14 cellular contexts compared by ENCODE assay signal in the genomic region with DNA sequence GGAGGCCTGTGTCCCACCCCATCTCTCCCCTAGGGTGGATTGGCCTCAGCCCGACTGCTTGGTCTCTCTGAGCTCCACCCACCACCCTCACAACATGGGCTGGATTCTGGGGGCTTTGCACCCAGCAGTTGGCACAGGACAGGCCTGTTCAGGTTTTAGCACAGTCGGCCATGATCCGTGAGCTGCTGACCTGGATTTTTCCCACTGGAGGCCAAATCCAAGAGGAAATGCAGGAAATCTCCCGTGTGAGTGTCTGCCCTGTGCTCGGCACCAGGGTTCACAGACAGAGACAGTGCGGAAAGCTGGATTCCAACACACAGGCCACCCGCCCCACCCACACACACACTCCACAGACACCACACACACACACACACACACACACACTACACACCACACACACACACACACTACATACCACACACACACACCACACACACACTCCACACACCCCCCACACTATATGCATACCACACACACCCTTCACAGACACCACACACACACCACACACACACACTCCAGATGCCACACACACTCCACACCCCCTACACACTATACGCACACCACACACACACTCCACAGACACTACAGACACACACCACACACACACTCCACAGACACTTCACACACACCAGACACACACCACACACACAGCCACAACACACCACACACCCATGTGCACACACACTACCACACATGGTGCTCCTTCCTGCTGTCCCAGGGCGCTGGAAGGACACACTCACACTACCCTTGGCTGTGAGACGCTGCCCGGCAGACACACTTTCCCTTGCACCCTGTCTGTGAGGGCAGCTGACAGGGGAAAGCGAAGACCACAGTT. TPM values are rescaled to one million over a fixed set of nuclear protein-coding genes. Genes with fewer than 3 reads are reported as not detected.
DNase-seq lines count a peak whose midpoint lies in the region; ATAC-seq and TF ChIP-seq lines count a peak whose summit lies in the region.
"Had no signal": no experiment of that assay in that cellular context is flagged by ENCODE, and none has a peak within 500 bp of the region (broad histone marks: within the 10 kb centered on the region; RNA-seq: fewer than 3 reads in every experiment).

No MANE protein-coding gene starts in this region.

- no peak overlapping the region for H3K4me3 Mint-ChIP-seq in activated CD4-positive, alpha-beta T cell treated with anti-CD3 and anti-CD28 coated beads for 36 hours
- no peak overlapping the region for H3K4me3 Mint-ChIP-seq in activated CD4-positive, alpha-beta T cell treated with anti-CD3 and anti-CD28 coated beads, Interleukin-2, amount 10 ng/mL, durations not matched to agents 7 days and 5 days
- H3K4me3 Mint-ChIP-seq in dendritic cell treated with granulocyte-macrophage colony-stimulating factor and Interleukin-4, amounts not matched to agents 40 ng/mL and 50 ng/mL, for 4 days = no peak overlapping the region
- H3K4me3 Mint-ChIP-seq: type B pancreatic cell had no signal

- H3K36me3 Mint-ChIP-seq in activated CD4-positive, alpha-beta T cell treated with anti-CD3 and anti-CD28 coated beads for 36 hours (ENCODE audit: low read depth) = peaks cover 50% of the 10 kb centered on the region
- peaks cover 68% of the 10 kb centered on the region for H3K36me3 Mint-ChIP-seq in activated CD4-positive, alpha-beta T cell treated with anti-CD3 and anti-CD28 coated beads, Interleukin-2, amount 10 ng/mL, durations not matched to agents 7 days and 5 days (ENCODE audit: low read depth)
- peaks cover 72% of the 10 kb centered on the region for H3K36me3 Mint-ChIP-seq in dendritic cell treated with granulocyte-macrophage colony-stimulating factor and Interleukin-4, amounts not matched to agents 40 ng/mL and 50 ng/mL, for 4 days (ENCODE audit: low read depth)

- peaks cover 56% of the 10 kb centered on the region for H3K4me1 ChIP-seq in parathyroid adenoma

- no peak for TF ChIP-seq CTCF in NB4 (IDR thresholded peaks at IDR 0.05; ENCODE audit: low read depth, low read length)
- no peak for TF ChIP-seq CTCF in parathyroid adenoma (IDR thresholded peaks at IDR 0.05)

- no peak for ATAC-seq in activated CD4-positive, alpha-beta T cell treated with anti-CD3 and anti-CD28 coated beads for 36 hours

- no peak overlapping the region for H3K4me3 ChIP-seq in NB4 (ENCODE audit: low read depth, low read length)
- no peak overlapping the region for H3K4me3 ChIP-seq in parathyroid adenoma (ENCODE audit: low read depth, low read length)
- no peak overlapping the region for H3K4me3 ChIP-seq in H7 (ENCODE audit: insufficient read depth, low read depth, low read length)

- TF ChIP-seq POLR2A in NB4 (IDR thresholded peaks at IDR 0.05; ENCODE audit: extremely low read depth, insufficient read length) = peak; percentile 16

- intact Hi-C loops in activated CD4-positive, alpha-beta T cell treated with anti-CD3 and anti-CD28 coated beads for 36 hours (cut with DNase I, micrococcal nuclease) = no loop called here
- intact Hi-C loops in dendritic cell treated with granulocyte-macrophage colony-stimulating factor and Interleukin-4, amounts not matched to agents 40 ng/mL and 50 ng/mL, for 4 days (cut with micrococcal nuclease) = loop anchor here (10.0 kb wide), 1 partner anchor 624 kb away; the partner anchor contains the start of gene ZNF516

- CTCF ChIA-PET in activated CD4-positive, alpha-beta T cell treated with anti-CD3 and anti-CD28 coated beads for 36 hours (lab: Charles Lee) = interaction anchor here (0.7 kb wide), 1 partner anchor 27 kb away, joined by 3 read pairs; no protein-coding TSS in a partner anchor
- CTCF ChIA-PET in activated CD4-positive, alpha-beta T cell treated with anti-CD3 and anti-CD28 coated beads, Interleukin-2, amount 10 ng/mL, durations not matched to agents 7 days and 5 days (lab: Charles Lee) = no interaction called here

- no peaks in the 10 kb centered on the region for H3K27me3 Mint-ChIP-seq in activated CD4-positive, alpha-beta T cell treated with anti-CD3 and anti-CD28 coated beads for 36 hours
- H3K27me3 Mint-ChIP-seq in activated CD4-positive, alpha-beta T cell treated with anti-CD3 and anti-CD28 coated beads, Interleukin-2, amount 10 ng/mL, durations not matched to agents 7 days and 5 days = no peaks in the 10 kb centered on the region
- H3K27me3 Mint-ChIP-seq in dendritic cell treated with granulocyte-macrophage colony-stimulating factor and Interleukin-4, amounts not matched to agents 40 ng/mL and 50 ng/mL, for 4 days = no peaks in the 10 kb centered on the region
- H3K27me3 Mint-ChIP-seq: type B pancreatic cell had no signal

- no peak for DNase-seq in activated CD4-positive, alpha-beta T cell treated with anti-CD3 and anti-CD28 coated beads for 36 hours
- no peak for DNase-seq in activated CD4-positive, alpha-beta T cell treated with anti-CD3 and anti-CD28 coated beads, Interleukin-2, amount 10 ng/mL, durations not matched to agents 7 days and 5 days
- DNase-seq in NB4 (ENCODE audit: low read depth) (no peak), COR-L47 (lab: John Stamatoyannopoulos, UW) (no peak), OCI-M1 (lab: John Stamatoyannopoulos, UW) (no peak), H7 (no peak)
- DNase-seq: cortex of kidney; mesendoderm; MV-4-11; stimulated activated CD4-positive, alpha-beta T cell treated with anti-CD3 and anti-CD28 coated beads, Interleukin-15, amount 100 ng/mL, for 24 hours had no signal

- H3K27me3 ChIP-seq in parathyroid adenoma (ENCODE audit: control insufficient read depth, insufficient read depth, low read length) (no peaks in the 10 kb centered on the region), H7 (ENCODE audit: control insufficient read depth, insufficient read depth, low read length) (no peaks in the 10 kb centered on the region)

- H3K27ac Mint-ChIP-seq in activated CD4-positive, alpha-beta T cell treated with anti-CD3 and anti-CD28 coated beads for 36 hours = peak overlapping the region; percentile 70
- no peak overlapping the region for H3K27ac Mint-ChIP-seq in activated CD4-positive, alpha-beta T cell treated with anti-CD3 and anti-CD28 coated beads, Interleukin-2, amount 10 ng/mL, durations not matched to agents 7 days and 5 days
- peak overlapping the region; percentile 65 for H3K27ac Mint-ChIP-seq in dendritic cell treated with granulocyte-macrophage colony-stimulating factor and Interleukin-4, amounts not matched to agents 40 ng/mL and 50 ng/mL, for 4 days
- H3K27ac Mint-ChIP-seq: type B pancreatic cell had no signal

- H3K4me1 Mint-ChIP-seq in activated CD4-positive, alpha-beta T cell treated with anti-CD3 and anti-CD28 coated beads for 36 hours = peaks cover 76% of the 10 kb centered on the region
- peaks cover 81% of the 10 kb centered on the region for H3K4me1 Mint-ChIP-seq in activated CD4-positive, alpha-beta T cell treated with anti-CD3 and anti-CD28 coated beads, Interleukin-2, amount 10 ng/mL, durations not matched to agents 7 days and 5 days
- H3K4me1 Mint-ChIP-seq in dendritic cell treated with granulocyte-macrophage colony-stimulating factor and Interleukin-4, amounts not matched to agents 40 ng/mL and 50 ng/mL, for 4 days (ENCODE audit: low read depth) = peaks cover 92% of the 10 kb centered on the region

- H2AFZ ChIP-seq in parathyroid adenoma = no peak overlapping the region

- H3K36me3 ChIP-seq in parathyroid adenoma (ENCODE audit: control insufficient read depth, insufficient read depth, low read length) (no peaks in the 10 kb centered on the region), H7 (replicated peaks; ENCODE audit: control insufficient read depth, insufficient read depth, low read length) (no peaks in the 10 kb centered on the region)

- H3K9me3 Mint-ChIP-seq in activated CD4-positive, alpha-beta T cell treated with anti-CD3 and anti-CD28 coated beads for 36 hours (ENCODE audit: low read depth) = peaks cover 3% of the 10 kb centered on the region
- H3K9me3 Mint-ChIP-seq in activated CD4-positive, alpha-beta T cell treated with anti-CD3 and anti-CD28 coated beads, Interleukin-2, amount 10 ng/mL, durations not matched to agents 7 days and 5 days = no peaks in the 10 kb centered on the region
- no peaks in the 10 kb centered on the region for H3K9me3 Mint-ChIP-seq in dendritic cell treated with granulocyte-macrophage colony-stimulating factor and Interleukin-4, amounts not matched to agents 40 ng/mL and 50 ng/mL, for 4 days
- H3K9me3 Mint-ChIP-seq: type B pancreatic cell had no signal

- no peak overlapping the region for H3K9ac ChIP-seq in parathyroid adenoma

- no peak overlapping the region for H3K4me2 ChIP-seq in parathyroid adenoma (ENCODE audit: low read length)

- POLR2A ChIA-PET in activated CD4-positive, alpha-beta T cell treated with anti-CD3 and anti-CD28 coated beads for 36 hours (lab: Charles Lee) = no interaction called here
- POLR2A ChIA-PET in activated CD4-positive, alpha-beta T cell treated with anti-CD3 and anti-CD28 coated beads, Interleukin-2, amount 10 ng/mL, durations not matched to agents 7 days and 5 days (lab: Charles Lee) = no interaction called here

- H3K79me2 ChIP-seq in parathyroid adenoma = peaks cover 42% of the 10 kb centered on the region

- peak overlapping the region; percentile 58 for H3K27ac ChIP-seq in parathyroid adenoma

- no peaks in the 10 kb centered on the region for H3K9me3 ChIP-seq in parathyroid adenoma (ENCODE audit: control insufficient read depth, low read length)

RNA-seq across cellular contexts. Expression of gene MBP, which starts 14.1 kb away (rescaled TPM):
- total RNA-seq in activated CD4-positive, alpha-beta T cell treated with anti-CD3 and anti-CD28 coated beads for 36 hours = 10 to 100 TPM; 47.0 to 65.7 TPM
- 100 to 1,000 TPM; 111 to 133 TPM for total RNA-seq in activated CD4-positive, alpha-beta T cell treated with anti-CD3 and anti-CD28 coated beads, Interleukin-2, amount 10 ng/mL, durations not matched to agents 7 days and 5 days
- total RNA-seq in H7 (2014; rRNA removed; shearing (Covaris generic)) = 4.5 and 8.6 TPM in 2 replicates
- total RNA-seq: A172 had no signal
